ENCODE assay signal across 8 cellular contexts in genomic region chr9:74951725-74952151, GRCh38. TPM values are rescaled to one million over a fixed set of nuclear protein-coding genes. Genes with fewer than 3 reads are reported as not detected.
DNase-seq lines count a peak whose midpoint lies in the region; ATAC-seq and TF ChIP-seq lines count a peak whose summit lies in the region.

No MANE protein-coding gene starts in this region.

- TF ChIP-seq CTCF in WTC11 (IDR thresholded peaks at IDR 0.05) (no peak), kidney epithelial cell (IDR thresholded peaks at IDR 0.05; ENCODE audit: insufficient read depth, low read length, poor library complexity, severe bottlenecking) (no peak)

- peaks cover 3% of the 10 kb centered on the region; the same call in 1 of the 2 replicates for H3K36me3 Mint-ChIP-seq in WTC11

- H3K27ac ChIP-seq in caudate nucleus (ENCODE audit: low read depth, low read length): peak overlapping the region; percentile 85

- CTCF ChIA-PET in WTC11 (lab: Charles Lee): interaction anchor here (0.6 to 2.9 kb wide), 31 partner anchors 9 to 1400 kb away, joined by 3 to 26 read pairs (median 4); partner anchors contain the start of genes CARNMT1, NMRK1, OSTF1 and TRPM6

- no peaks in the 10 kb centered on the region for H3K9me3 Mint-ChIP-seq in WTC11

- H3K4me3 ChIP-seq in kidney epithelial cell (ENCODE audit: low read depth, low read length): peak overlapping the region; percentile 59

- peak; percentile 29 for ATAC-seq in GM21825 (IDR thresholded peaks at IDR 0.05; ENCODE audit: unreplicated experiment)
- peak; percentile 9 for ATAC-seq in WTC11

- POLR2A ChIA-PET in WTC11 (lab: Charles Lee): no interaction called here

- peak overlapping the region; percentile 96 for H3K4me3 Mint-ChIP-seq in WTC11

- peak overlapping the region; percentile 85 for H3K27ac Mint-ChIP-seq in WTC11

- no peaks in the 10 kb centered on the region for H3K27me3 Mint-ChIP-seq in WTC11 (ENCODE audit: low read depth)

- H3K4me1 Mint-ChIP-seq in WTC11: peaks cover 27% of the 10 kb centered on the region

- H3K36me3 ChIP-seq in kidney epithelial cell (ENCODE audit: control insufficient read depth, insufficient read depth, low read length): no peaks in the 10 kb centered on the region

- peak; percentile 52 for DNase-seq in ELF-1 (ENCODE audit: low read depth, low spot score)
- peak; percentile 32 to 63 for DNase-seq in Kasumi-1 (lab: John Stamatoyannopoulos, UW)
- DNase-seq in WTC11 (ENCODE audit: low spot score): peak; percentile 45
- DNase-seq in caudate nucleus (lab: John Stamatoyannopoulos, UW): peak in 35 of 61 donors; percentile 6 to 77 (median 43)
- DNase-seq in kidney epithelial cell (ENCODE audit: low read depth): no peak
- peak; percentile 59 for DNase-seq in stimulated activated CD4-positive, alpha-beta T cell treated with anti-CD3 and anti-CD28 coated beads, Interleukin-15, amount 100 ng/mL, for 24 hours
- no peak for DNase-seq in NCI-H1436 (lab: John Stamatoyannopoulos, UW)

- no peaks in the 10 kb centered on the region for H3K27me3 ChIP-seq in kidney epithelial cell (ENCODE audit: control insufficient read depth, insufficient read depth, low read length)

TF ChIP-seq in WTC11, 78 proteins besides CTCF, POLR2A, EP300 and RAD21:
- TF ChIP-seq AR (CRISPR knock-in tag; IDR thresholded peaks at IDR 0.05): no peak
- no peak for TF ChIP-seq MXD4 (CRISPR knock-in tag; IDR thresholded peaks at IDR 0.05; ENCODE audit: borderline replicate concordance)
- no peak for TF ChIP-seq HMGA2 (CRISPR knock-in tag; IDR thresholded peaks at IDR 0.05)
- TF ChIP-seq ELF4 (CRISPR knock-in tag; IDR thresholded peaks at IDR 0.05; ENCODE audit: low read depth): no peak
- TF ChIP-seq ZNF396 (CRISPR knock-in tag; IDR thresholded peaks at IDR 0.05; ENCODE audit: borderline replicate concordance): no peak
- TF ChIP-seq AFF4 (CRISPR knock-in tag; IDR thresholded peaks at IDR 0.05; ENCODE audit: borderline replicate concordance): no peak
- TF ChIP-seq HMGXB4 (CRISPR knock-in tag; IDR thresholded peaks at IDR 0.05): no peak; the same call in 1 of the 2 replicates
- TF ChIP-seq TEAD1 (CRISPR knock-in tag; IDR thresholded peaks at IDR 0.05): no peak
- TF ChIP-seq TP53 (CRISPR knock-in tag; IDR thresholded peaks at IDR 0.05): no peak
- TF ChIP-seq FOXK1 (CRISPR knock-in tag; IDR thresholded peaks at IDR 0.05): no peak
- no peak for TF ChIP-seq IRF2 (CRISPR knock-in tag; IDR thresholded peaks at IDR 0.05; ENCODE audit: borderline replicate concordance, low read depth)

RNA-seq across cellular contexts. Expression of gene C9orf40, which starts 1.0 kb away (rescaled TPM):
- total RNA-seq in WTC11 (2021): 10.3 to 15.5 TPM (median 14.1 TPM) in 3 replicates
- total RNA-seq in kidney epithelial cell: 5.1 and 9.4 TPM in 2 replicates

Comparison
In these comparisons a context has a peak if more than half of its experiments do, and no peak if none do; other contexts are left out.
1. DNase-seq: peak in ELF-1 (single experiment), Kasumi-1 (2 of 2), WTC11 (single experiment), caudate nucleus (35 of 61) and stimulated activated CD4-positive, alpha-beta T cell treated with anti-CD3 and anti-CD28 coated beads, Interleukin-15, amount 100 ng/mL, for 24 hours (single experiment); none in kidney epithelial cell (single experiment) and NCI-H1436 (single experiment).